ENCODE assay signal across 8 cellular contexts in genomic region chr12:123232472-123232806, GRCh38. TPM values are rescaled to one million over a fixed set of nuclear protein-coding genes. Genes with fewer than 3 reads are reported as not detected.
DNase-seq lines count a peak whose midpoint lies in the region; ATAC-seq, FAIRE-seq and TF ChIP-seq lines count a peak whose summit lies in the region.

No MANE protein-coding gene starts in this region.

- no CpG with 5 or more reads among the region's 15 CpGs for WGBS in trophoblast cell (ENCODE audit: extremely low coverage, insufficient coverage, insufficient read length)

- no peaks in the 10 kb centered on the region for H3K36me3 ChIP-seq in trophoblast cell (ENCODE audit: control insufficient read depth in 1 of 2, insufficient read depth in 2 of 2, low read length in 2 of 2)

- intact Hi-C loops in posterior vena cava (cut with DNase I): loop anchor here (5.0 to 10.0 kb wide), 2 partner anchors 190 to 378 kb away; no protein-coding TSS in a partner anchor

- DNase-seq in H54 (ENCODE audit: insufficient read length, low spot score): peak; percentile 35
- DNase-seq in fibroblast of pulmonary artery (ENCODE audit: low read depth): no peak
- DNase-seq in trophoblast cell: no peak
- DNase-seq in activated effector memory CD4-positive, alpha-beta T cell treated with Interleukin-2 at 50 U/mL for 16 hours: no peak
- no peak for DNase-seq in posterior vena cava (ENCODE audit: low spot score)

- H4K91ac ChIP-seq in trophoblast cell (ENCODE audit: low read depth, low read length): peak overlapping the region; percentile 33

- no peak overlapping the region for H3K23ac ChIP-seq in trophoblast cell (ENCODE audit: low read length)

- H3K4me1 ChIP-seq in trophoblast cell (ENCODE audit: control insufficient read depth in 1 of 2, insufficient read depth in 2 of 2, low read length in 2 of 2): peaks cover 5 to 7% of the 10 kb centered on the region in 2 experiments

- no peak overlapping the region for H2BK12ac ChIP-seq in trophoblast cell (ENCODE audit: low read length)

- H3K4me3 ChIP-seq in fibroblast of pulmonary artery (replicated peaks; ENCODE audit: low read depth, low read length) (peak overlapping the region; percentile 96), trophoblast cell (ENCODE audit: low read depth, low read length) (peak overlapping the region; percentile 95)

- no peaks in the 10 kb centered on the region for H3K27me3 ChIP-seq in trophoblast cell (ENCODE audit: insufficient read depth, low read length)

- H2AFZ ChIP-seq in trophoblast cell (ENCODE audit: insufficient read depth, low read length, poor library complexity): peak overlapping the region; percentile 71

- no peak for FAIRE-seq in H54 (lab: Jason Lieb, UNC)

- peak overlapping the region; percentile 43 for H3K27ac ChIP-seq in trophoblast cell (ENCODE audit: low read depth, low read length)

- H3K9me3 ChIP-seq in trophoblast cell (ENCODE audit: insufficient read depth, low read depth, low read length): peaks cover 2% of the 10 kb centered on the region

- peaks cover 6% of the 10 kb centered on the region for H3K79me1 ChIP-seq in trophoblast cell (ENCODE audit: low read length)

- TF ChIP-seq CTCF in fibroblast of pulmonary artery (IDR thresholded peaks at IDR 0.05; ENCODE audit: low read length, missing control alignments): no peak

- H3K9ac ChIP-seq in trophoblast cell (ENCODE audit: low read length): peak overlapping the region; percentile 88

- H3K14ac ChIP-seq in trophoblast cell (ENCODE audit: low read length): no peak overlapping the region

- H4K8ac ChIP-seq in trophoblast cell (ENCODE audit: low read depth, low read length): peak overlapping the region; percentile 49

- no peak overlapping the region for H3K4ac ChIP-seq in trophoblast cell (ENCODE audit: low read depth, low read length)

- H3K79me2 ChIP-seq in trophoblast cell (ENCODE audit: control insufficient read depth, insufficient read depth, low read length, poor library complexity): peaks cover 9% of the 10 kb centered on the region

- H2BK5ac ChIP-seq in trophoblast cell (ENCODE audit: low read depth, low read length, poor library complexity): no peak overlapping the region

- H4K12ac ChIP-seq in trophoblast cell (ENCODE audit: low read depth, low read length): no peak overlapping the region

- no peak overlapping the region for H2AK5ac ChIP-seq in trophoblast cell (ENCODE audit: low read length)

- H3K4me2 ChIP-seq in trophoblast cell (ENCODE audit: low read length): peak overlapping the region; percentile 86

- H2BK120ac ChIP-seq in trophoblast cell (ENCODE audit: insufficient read depth, low read length, poor library complexity): no peak overlapping the region

- TF ChIP-seq POLR2A in H54 (IDR thresholded peaks at IDR 0.05; ENCODE audit: low read depth, low read length): no peak

- ATAC-seq in SK-N-SH treated with all-trans-retinoic acid at 6 μM for 48 hours (peak; percentile 15), HG02884 (IDR thresholded peaks at IDR 0.05; ENCODE audit: unreplicated experiment) (no peak), GM21717 (IDR thresholded peaks at IDR 0.05; ENCODE audit: unreplicated experiment) (no peak)

- peak overlapping the region; percentile 2 for H3K18ac ChIP-seq in trophoblast cell (ENCODE audit: low read length)

TF ChIP-seq in SK-N-SH treated with all-trans-retinoic acid at 6 μM for 48 hours, 23 proteins besides CTCF, POLR2A, EP300 and RAD21:
- TF ChIP-seq OSR1 (CRISPR knock-in tag; IDR thresholded peaks at IDR 0.05): no peak
- TF ChIP-seq PATZ1 (CRISPR knock-in tag; IDR thresholded peaks at IDR 0.05; ENCODE audit: borderline replicate concordance): no peak
- no peak for TF ChIP-seq ZFP30 (CRISPR knock-in tag; IDR thresholded peaks at IDR 0.05)
- no peak for TF ChIP-seq ISL1 (CRISPR knock-in tag; IDR thresholded peaks at IDR 0.05)
- no peak for TF ChIP-seq POU6F1 (CRISPR knock-in tag; IDR thresholded peaks at IDR 0.05; ENCODE audit: borderline replicate concordance, low read depth)
- TF ChIP-seq ZNF565 (CRISPR knock-in tag; conservative IDR thresholded peaks at IDR 0.05; ENCODE audit: low read depth): no peak
- no peak for TF ChIP-seq BACH2 (CRISPR knock-in tag; IDR thresholded peaks at IDR 0.05; ENCODE audit: borderline replicate concordance)
- TF ChIP-seq GLIS3 (CRISPR knock-in tag; IDR thresholded peaks at IDR 0.05): no peak
- no peak for TF ChIP-seq TSHZ2 (CRISPR knock-in tag; IDR thresholded peaks at IDR 0.05)
- no peak for TF ChIP-seq CREB5 (CRISPR knock-in tag; IDR thresholded peaks at IDR 0.05; ENCODE audit: low read depth)
- TF ChIP-seq ARNTL (CRISPR knock-in tag; IDR thresholded peaks at IDR 0.05; ENCODE audit: borderline replicate concordance, low read depth): no peak
TF ChIP-seq in SK-N-SH treated with all-trans-retinoic acid at 6 μM for 48 hours: peak in this region for 0.

RNA-seq across cellular contexts. Expression of gene MPHOSPH9, which starts 0.5 kb away (rescaled TPM):
- polyA plus RNA-seq in trophoblast cell (2013): 16.0 and 16.5 TPM in 2 replicates
- total RNA-seq in posterior vena cava: 10 to 100 TPM; 12.6 to 18.7 TPM

RNA-seq across cellular contexts. Expression of gene MTRFR, which starts 0.8 kb away (rescaled TPM):
- polyA plus RNA-seq in trophoblast cell (2013): 8.8 and 9.1 TPM in 2 replicates
- total RNA-seq in posterior vena cava: 1 to 10 TPM; 5.8 to 7.3 TPM

RNA-seq across cellular contexts. Expression of gene CDK2AP1, which starts 39.2 kb away (rescaled TPM):
- 232 and 240 TPM in 2 replicates for polyA plus RNA-seq in trophoblast cell (2013)
- total RNA-seq in posterior vena cava: 100 to 1,000 TPM; 121 to 123 TPM
